ENCODE assay signal across 22 cellular contexts in genomic region chr7:30894009-30894408, GRCh38. TPM values are rescaled to one million over a fixed set of nuclear protein-coding genes. Genes with fewer than 3 reads are reported as not detected.
DNase-seq lines count a peak whose midpoint lies in the region; ATAC-seq, FAIRE-seq and TF ChIP-seq lines count a peak whose summit lies in the region.
"Had no signal": no experiment of that assay in that cellular context is flagged by ENCODE, and none has a peak within 500 bp of the region (broad histone marks: within the 10 kb centered on the region; RNA-seq: fewer than 3 reads in every experiment).

No MANE protein-coding gene starts in this region.

- POLR2A ChIA-PET in endothelial cell of umbilical vein (lab: Charles Lee): no interaction called here

- H2BK15ac ChIP-seq in neuronal stem cell (ENCODE audit: low read length): no peak overlapping the region

- H3K23ac ChIP-seq in neuronal stem cell (ENCODE audit: low read depth, low read length, poor library complexity): no peak overlapping the region

- intact Hi-C loops in endothelial cell of umbilical vein (cut with micrococcal nuclease) (no loop called here), tibial artery (cut with DNase I; ENCODE audit: low total_unique reads) (no loop called here)

- H3K27me3 Mint-ChIP-seq in mesothelial cell of epicardium (ENCODE audit: low read depth): no peaks in the 10 kb centered on the region

- no peaks in the 10 kb centered on the region for H3K79me1 ChIP-seq in neuronal stem cell (ENCODE audit: low read depth, low read length)

- H3K27ac Mint-ChIP-seq in mesothelial cell of epicardium: no peak overlapping the region
- H3K27ac Mint-ChIP-seq: CD8-positive, alpha-beta memory T cell; immature natural killer cell; WTC11 had no signal

- DNase-seq in DMS 273 (lab: John Stamatoyannopoulos, UW; ENCODE audit: unreplicated experiment) (peak; percentile 31), DMS 273 treated with DMSO at 0.1 percent for 48 hours (lab: John Stamatoyannopoulos, UW) (no peak), endothelial cell of umbilical vein (ENCODE audit: low read depth, low spot score) (no peak), neuronal stem cell (ENCODE audit: low spot score) (no peak), tibial artery (no peak), mesothelial cell of epicardium (ENCODE audit: low spot score in 2 of 2, unreplicated experiment in 2 of 2) (no peak)
- no peak for DNase-seq in activated T-cell treated with anti-CD3 and anti-CD28 coated beads, Interleukin-2, amount 50 U/mL, for 1 hour
- DNase-seq: activated CD4-positive, alpha-beta T cell treated with anti-CD3 and anti-CD28 coated beads, Interleukin-2, amount 50 U/mL, for 4 hours; activated CD8-positive, alpha-beta memory T cell treated with anti-CD3 and anti-CD28 coated beads, Interleukin-2, amount 50 U/mL, for 48 hours; CD8-positive, alpha-beta memory T cell; DMS79 treated with DMSO at 0.1 percent for 48 hours; immature natural killer cell; KG1; NCI-H1694; NCI-H2171 treated with DMSO at 0.1 percent for 48 hours; stimulated activated naive CD8-positive, alpha-beta T cell treated with anti-CD3 and anti-CD28 coated beads, Interleukin-15, amount 100 ng/mL, for 72 hours had no signal

- H3K4me1 ChIP-seq in endothelial cell of umbilical vein (ENCODE audit: control insufficient read depth, extremely low read depth, insufficient read depth, low read length) (peaks cover 23% of the 10 kb centered on the region), neuronal stem cell (ENCODE audit: control insufficient read depth in 2 of 2, insufficient read depth in 1 of 2, low read depth in 1 of 2, low read length in 2 of 2) (peaks cover 0 to 7% of the 10 kb centered on the region in 2 donors), tibial artery (peaks cover 0 to 68% (median 47%) of the 10 kb centered on the region in 4 donors)

- H2AK5ac ChIP-seq in neuronal stem cell (ENCODE audit: low read depth, low read length): peak overlapping the region; percentile 17

- no peak for ATAC-seq in GM18519 (IDR thresholded peaks at IDR 0.05; ENCODE audit: low FRiP score, unreplicated experiment)
- ATAC-seq: GM12878; stimulated activated naive CD8-positive, alpha-beta T cell treated with anti-CD3 and anti-CD28 coated beads, Interleukin-15, amount 100 ng/mL, for 72 hours; WTC11 had no signal

- H3K9me3 Mint-ChIP-seq in mesothelial cell of epicardium: peaks cover 10% of the 10 kb centered on the region
- H3K9me3 Mint-ChIP-seq: immature natural killer cell, WTC11 had no signal

- no TSS peak for BruUV-seq in endothelial cell of umbilical vein (replicated peaks; lab: Mats Ljungman, UMichigan)

- H2BK5ac ChIP-seq in neuronal stem cell (ENCODE audit: low read length): no peak overlapping the region

- no peak for FAIRE-seq in endothelial cell of umbilical vein (lab: Jason Lieb, UNC)
- FAIRE-seq: GM12878 had no signal

- CTCF ChIA-PET in endothelial cell of umbilical vein (lab: Charles Lee): interaction anchor here (0.7 to 2.7 kb wide), 4 partner anchors 45 to 94 kb away, joined by 3 to 10 read pairs (median 3); no protein-coding TSS in a partner anchor

- H2AFZ ChIP-seq in endothelial cell of umbilical vein (ENCODE audit: low read depth, low read length) (no peak overlapping the region), neuronal stem cell (ENCODE audit: low read length) (no peak overlapping the region)

- H3K36me3 ChIP-seq in endothelial cell of umbilical vein (ENCODE audit: control insufficient read depth in 2 of 2, extremely low read depth in 1 of 2, insufficient read depth in 2 of 2, low read length in 2 of 2) (no peaks in the 10 kb centered on the region), neuronal stem cell (replicated peaks in 1 of 2; ENCODE audit: control insufficient read depth in 2 of 2, insufficient read depth in 2 of 2, low read length in 2 of 2) (no peaks in the 10 kb centered on the region), tibial artery (peaks cover 0 to 11% (median 0%) of the 10 kb centered on the region in 3 donors)
- H3K36me3 ChIP-seq: neutrophil had no signal

- H4K20me1 ChIP-seq in endothelial cell of umbilical vein (replicated peaks; ENCODE audit: control insufficient read depth, extremely low read depth, insufficient read depth, low read length): no peaks in the 10 kb centered on the region

- no peak overlapping the region for H4K91ac ChIP-seq in neuronal stem cell (ENCODE audit: low read depth, low read length, poor library complexity)

- no peaks in the 10 kb centered on the region for H3K79me2 ChIP-seq in endothelial cell of umbilical vein (ENCODE audit: control insufficient read depth, insufficient read depth, low read length)

- no peaks in the 10 kb centered on the region for H3K9me3 ChIP-seq in endothelial cell of umbilical vein (replicated peaks; ENCODE audit: control insufficient read depth, insufficient read depth, low read length)
- no peaks in the 10 kb centered on the region for H3K9me3 ChIP-seq in neuronal stem cell (replicated peaks in 1 of 2; ENCODE audit: control insufficient read depth in 2 of 2, insufficient read depth in 1 of 2, low read depth in 1 of 2, low read length in 2 of 2)
- no peaks in the 10 kb centered on the region for H3K9me3 ChIP-seq in tibial artery
- H3K9me3 ChIP-seq: neutrophil had no signal

- dilution Hi-C loops in endothelial cell of umbilical vein (cut with MboI; ENCODE audit: extremely low pct_ligation_motif_present, low sequenced_read_pairs): no loop called here

- H3K4me3 ChIP-seq in endothelial cell of umbilical vein (replicated peaks in 1 of 3; ENCODE audit: insufficient read depth in 1 of 3, low read depth in 1 of 3, low read length in 3 of 3) (peak overlapping the region in 1 of 3 experiments; percentile 2), neuronal stem cell (ENCODE audit: low read length in 2 of 2) (no peak overlapping the region), tibial artery (no peak overlapping the region)
- H3K4me3 ChIP-seq: GM12878, lung had no signal

- peak overlapping the region; percentile 49 for H3K27ac ChIP-seq in endothelial cell of umbilical vein (ENCODE audit: insufficient read depth, low read depth, low read length)
- H3K27ac ChIP-seq in neuronal stem cell (replicated peaks; ENCODE audit: low read length): no peak overlapping the region
- H3K27ac ChIP-seq in tibial artery: peak overlapping the region; percentile 80 to 84
- H3K27ac ChIP-seq: 22Rv1, neutrophil had no signal

- H2BK120ac ChIP-seq in neuronal stem cell (ENCODE audit: low read depth, low read length): no peak overlapping the region

- H2BK12ac ChIP-seq in neuronal stem cell (ENCODE audit: low read length): no peak overlapping the region

- no peak overlapping the region for H3K18ac ChIP-seq in neuronal stem cell (ENCODE audit: low read length)

- no peaks in the 10 kb centered on the region for H3K9me1 ChIP-seq in endothelial cell of umbilical vein (replicated peaks; ENCODE audit: control insufficient read depth, extremely low read depth, insufficient read depth, low read length)

- no peak overlapping the region for H3K14ac ChIP-seq in neuronal stem cell (ENCODE audit: low read length)

- peaks cover 3% of the 10 kb centered on the region for H3K36me3 Mint-ChIP-seq in mesothelial cell of epicardium
- H3K36me3 Mint-ChIP-seq: immature natural killer cell, WTC11 had no signal

- H3K4me1 Mint-ChIP-seq in mesothelial cell of epicardium: peaks cover 48% of the 10 kb centered on the region
- H3K4me1 Mint-ChIP-seq: CD8-positive, alpha-beta memory T cell; immature natural killer cell; stimulated activated naive CD8-positive, alpha-beta T cell treated with anti-CD3 and anti-CD28 coated beads, Interleukin-15, amount 100 ng/mL, for 72 hours had no signal

- TF ChIP-seq POLR2A in endothelial cell of umbilical vein (IDR thresholded peaks at IDR 0.05; ENCODE audit: low read depth, low read length): no peak

- WGBS in neuronal stem cell (ENCODE audit: extremely low coverage in 2 of 2, insufficient read length in 2 of 2, insufficient replicate concordance in 1 of 2), 2 donors: no CpG with 5 or more reads among the region's 1 CpG

- H3K4me2 ChIP-seq in endothelial cell of umbilical vein (ENCODE audit: insufficient read depth, low read length) (no peak overlapping the region), neuronal stem cell (ENCODE audit: insufficient read depth, low read length, poor library complexity, severe bottlenecking) (no peak overlapping the region)

- H3K9ac ChIP-seq in endothelial cell of umbilical vein (replicated peaks; ENCODE audit: extremely low read depth, insufficient read depth, low read length) (peak overlapping the region; percentile 27), neuronal stem cell (ENCODE audit: low read depth, low read length, poor library complexity) (no peak overlapping the region)

- TF ChIP-seq CTCF in endothelial cell of umbilical vein (IDR thresholded peaks at IDR 0.05; ENCODE audit: extremely low read depth in 1 of 2, insufficient read depth in 1 of 2, low read depth in 1 of 2, low read length in 2 of 2) (no peak), tibial artery (IDR thresholded peaks at IDR 0.05) (no peak), mesothelial cell of epicardium (IDR thresholded peaks at IDR 0.05; ENCODE audit: unreplicated experiment) (no peak)

- H3K4me3 Mint-ChIP-seq in mesothelial cell of epicardium: no peak overlapping the region
- H3K4me3 Mint-ChIP-seq: CD8-positive, alpha-beta memory T cell; immature natural killer cell; stimulated activated naive CD8-positive, alpha-beta T cell treated with anti-CD3 and anti-CD28 coated beads, Interleukin-15, amount 100 ng/mL, for 72 hours; WTC11 had no signal

- H3K27me3 ChIP-seq in endothelial cell of umbilical vein (ENCODE audit: control insufficient read depth in 2 of 2, insufficient read depth in 2 of 2, low read length in 2 of 2): peaks cover 24% of the 10 kb centered on the region in 2 experiments
- H3K27me3 ChIP-seq in neuronal stem cell (ENCODE audit: control insufficient read depth in 3 of 3, insufficient read depth in 3 of 3, low read depth in 1 of 3, low read length in 3 of 3): no peaks in the 10 kb centered on the region
- no peaks in the 10 kb centered on the region for H3K27me3 ChIP-seq in tibial artery
- H3K27me3 ChIP-seq: neutrophil had no signal

- no peak overlapping the region for H3K4ac ChIP-seq in neuronal stem cell (ENCODE audit: low read length)

- H4K8ac ChIP-seq in neuronal stem cell (ENCODE audit: low read depth, low read length): no peak overlapping the region

TF ChIP-seq in endothelial cell of umbilical vein, 7 proteins besides CTCF, POLR2A, EP300 and RAD21 (continues in another document):
- no peak for TF ChIP-seq GATA2 (IDR thresholded peaks at IDR 0.05; ENCODE audit: insufficient read depth, insufficient read length, low read depth, low read length)

RNA-seq across cellular contexts. Expression of gene AQP1, which starts 17.6 kb away (rescaled TPM):
- total RNA-seq in endothelial cell of umbilical vein: 11.6 and 15.9 TPM in 2 replicates
- 10.5 and 11.7 TPM in 2 replicates for polyA plus RNA-seq in endothelial cell of umbilical vein
- 9.5 and 13.5 TPM in 2 replicates for polyA plus RNA-seq in endothelial cell of umbilical vein (2011; cell fraction: cytosol; rRNA removed)
- polyA plus RNA-seq in endothelial cell of umbilical vein (2011; cell fraction: nucleus; rRNA removed): 4.8 and 8.2 TPM in 2 replicates
- 0.60 and 2.2 TPM in 2 replicates for polyA plus RNA-seq in endothelial cell of umbilical vein (2012)
- 10.5 and 12.4 TPM in 2 replicates for polyA minus RNA-seq in endothelial cell of umbilical vein
- 0.31 TPM for polyA minus RNA-seq in endothelial cell of umbilical vein (2011; cell fraction: cytosol; rRNA and poly(A)+ RNA removed)
- polyA minus RNA-seq in endothelial cell of umbilical vein (2011; cell fraction: nucleus; rRNA and poly(A)+ RNA removed): 1.7 and 2.9 TPM in 2 replicates
- polyA plus RNA-seq in neuronal stem cell (2013, experiment 1 of 2): 0.47 TPM
- 0.46 TPM for polyA plus RNA-seq in neuronal stem cell (2013, experiment 2 of 2)
- 10.7 to 11.1 TPM (median 10.9 TPM) in 3 replicates for total RNA-seq in mesothelial cell of epicardium
- polyA plus RNA-seq: CD8-positive, alpha-beta memory T cell had no signal
